Comparison of ENCODE assay signal across 2 cellular contexts in genomic region chr1:232319106-232319505, GRCh38.
TF ChIP-seq lines count a peak whose summit lies in the region.

No MANE protein-coding gene starts in this region.

TF ChIP-seq in SK-N-SH, 30 proteins besides CTCF, POLR2A, EP300 and RAD21 (continued from another document):
- TF ChIP-seq, protein P1, sequence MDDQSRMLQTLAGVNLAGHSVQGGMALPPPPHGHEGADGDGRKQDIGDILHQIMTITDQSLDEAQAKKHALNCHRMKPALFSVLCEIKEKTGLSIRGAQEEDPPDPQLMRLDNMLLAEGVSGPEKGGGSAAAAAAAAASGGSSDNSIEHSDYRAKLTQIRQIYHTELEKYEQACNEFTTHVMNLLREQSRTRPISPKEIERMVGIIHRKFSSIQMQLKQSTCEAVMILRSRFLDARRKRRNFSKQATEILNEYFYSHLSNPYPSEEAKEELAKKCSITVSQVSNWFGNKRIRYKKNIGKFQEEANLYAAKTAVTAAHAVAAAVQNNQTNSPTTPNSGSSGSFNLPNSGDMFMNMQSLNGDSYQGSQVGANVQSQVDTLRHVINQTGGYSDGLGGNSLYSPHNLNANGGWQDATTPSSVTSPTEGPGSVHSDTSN (IDR thresholded peaks at IDR 0.05): no peak
- no peak for TF ChIP-seq POLR2AphosphoS5 (IDR thresholded peaks at IDR 0.05; ENCODE audit: low read depth, low read length)
- TF ChIP-seq REST (IDR thresholded peaks at IDR 0.05; ENCODE audit: low read depth, low read length): no peak
- no peak for TF ChIP-seq RXRA (IDR thresholded peaks at IDR 0.05; ENCODE audit: borderline replicate concordance, low read depth)
- peak; percentile 46; the same call in 1 of the 2 replicates for TF ChIP-seq RCOR1 (IDR thresholded peaks at IDR 0.05; ENCODE audit: low read length)
- no peak for TF ChIP-seq TAF1 (IDR thresholded peaks at IDR 0.05; ENCODE audit: borderline replicate concordance, low read depth, low read length)
- TF ChIP-seq GABPA (IDR thresholded peaks at IDR 0.05; ENCODE audit: low read depth): no peak
- TF ChIP-seq MXI1 (IDR thresholded peaks at IDR 0.05; ENCODE audit: low read depth, low read length): peak; percentile 40; the same call in 1 of the 2 replicates
- TF ChIP-seq NFIC (IDR thresholded peaks at IDR 0.05; ENCODE audit: borderline replicate concordance): no peak
- no peak for TF ChIP-seq RFX5 (IDR thresholded peaks at IDR 0.05; ENCODE audit: low read length)
- peak; percentile 91 for TF ChIP-seq FOXJ3 (CRISPR knock-in tag; IDR thresholded peaks at IDR 0.05)
- no peak for TF ChIP-seq IRF3 (IDR thresholded peaks at IDR 0.05; ENCODE audit: low read depth, low read length)
- TF ChIP-seq GATA2 (CRISPR knock-in tag; IDR thresholded peaks at IDR 0.05): peak; percentile 87
- TF ChIP-seq, protein P2, sequence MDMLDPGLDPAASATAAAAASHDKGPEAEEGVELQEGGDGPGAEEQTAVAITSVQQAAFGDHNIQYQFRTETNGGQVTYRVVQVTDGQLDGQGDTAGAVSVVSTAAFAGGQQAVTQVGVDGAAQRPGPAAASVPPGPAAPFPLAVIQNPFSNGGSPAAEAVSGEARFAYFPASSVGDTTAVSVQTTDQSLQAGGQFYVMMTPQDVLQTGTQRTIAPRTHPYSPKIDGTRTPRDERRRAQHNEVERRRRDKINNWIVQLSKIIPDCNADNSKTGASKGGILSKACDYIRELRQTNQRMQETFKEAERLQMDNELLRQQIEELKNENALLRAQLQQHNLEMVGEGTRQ (IDR thresholded peaks at IDR 0.05; ENCODE audit: borderline replicate concordance, low read depth, low read length): no peak
TF ChIP-seq in SK-N-SH: peak in this region for 4.

TF ChIP-seq in SK-N-SH treated with all-trans-retinoic acid at 6 μM for 48 hours, 23 proteins besides CTCF, POLR2A, EP300 and RAD21 (continued from another document):
- TF ChIP-seq TSHZ2 (CRISPR knock-in tag; IDR thresholded peaks at IDR 0.05) (no peak), TCF4 (CRISPR knock-in tag; IDR thresholded peaks at IDR 0.05; ENCODE audit: borderline replicate concordance) (no peak), BACH2 (CRISPR knock-in tag; IDR thresholded peaks at IDR 0.05; ENCODE audit: borderline replicate concordance) (no peak), ESRRG (CRISPR knock-in tag; IDR thresholded peaks at IDR 0.05) (no peak), SNAI2 (CRISPR knock-in tag; IDR thresholded peaks at IDR 0.05) (no peak), OSR1 (CRISPR knock-in tag; IDR thresholded peaks at IDR 0.05) (no peak), PPARA (CRISPR knock-in tag; IDR thresholded peaks at IDR 0.05; ENCODE audit: borderline replicate concordance) (no peak), ZFP30 (CRISPR knock-in tag; IDR thresholded peaks at IDR 0.05) (no peak), CREB5 (CRISPR knock-in tag; IDR thresholded peaks at IDR 0.05; ENCODE audit: low read depth) (no peak), TOX (CRISPR knock-in tag; IDR thresholded peaks at IDR 0.05; ENCODE audit: borderline replicate concordance) (no peak), ZNF8 (CRISPR knock-in tag; IDR thresholded peaks at IDR 0.05) (no peak), GLIS3 (CRISPR knock-in tag; IDR thresholded peaks at IDR 0.05) (no peak), ZNF70 (CRISPR knock-in tag; IDR thresholded peaks at IDR 0.05) (no peak)
- TF ChIP-seq, protein P3, sequence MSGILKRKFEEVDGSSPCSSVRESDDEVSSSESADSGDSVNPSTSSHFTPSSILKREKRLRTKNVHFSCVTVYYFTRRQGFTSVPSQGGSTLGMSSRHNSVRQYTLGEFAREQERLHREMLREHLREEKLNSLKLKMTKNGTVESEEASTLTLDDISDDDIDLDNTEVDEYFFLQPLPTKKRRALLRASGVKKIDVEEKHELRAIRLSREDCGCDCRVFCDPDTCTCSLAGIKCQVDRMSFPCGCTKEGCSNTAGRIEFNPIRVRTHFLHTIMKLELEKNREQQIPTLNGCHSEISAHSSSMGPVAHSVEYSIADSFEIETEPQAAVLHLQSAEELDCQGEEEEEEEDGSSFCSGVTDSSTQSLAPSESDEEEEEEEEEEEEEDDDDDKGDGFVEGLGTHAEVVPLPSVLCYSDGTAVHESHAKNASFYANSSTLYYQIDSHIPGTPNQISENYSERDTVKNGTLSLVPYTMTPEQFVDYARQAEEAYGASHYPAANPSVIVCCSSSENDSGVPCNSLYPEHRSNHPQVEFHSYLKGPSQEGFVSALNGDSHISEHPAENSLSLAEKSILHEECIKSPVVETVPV (CRISPR knock-in tag; IDR thresholded peaks at IDR 0.05): no peak
